In genomic region chr9:7536310-7536939, GRCh38 we compare ENCODE assay signal across 8 cellular contexts.
DNase-seq lines count a peak whose midpoint lies in the region; ATAC-seq and TF ChIP-seq lines count a peak whose summit lies in the region.

No MANE protein-coding gene starts in this region.

- intact Hi-C loops in PC-3 (cut with micrococcal nuclease) (loop anchor here (5.0 kb wide), 1 partner anchor 484 kb away; no protein-coding TSS in a partner anchor), left lung (cut with DNase I) (loop anchor here in 1 of 2 donors (10.0 kb wide), 1 partner anchor 482 kb away; no protein-coding TSS in a partner anchor)

- ATAC-seq in GM21381 (IDR thresholded peaks at IDR 0.05; ENCODE audit: unreplicated experiment) = peak; percentile 87
- ATAC-seq in HG03571 (IDR thresholded peaks at IDR 0.05; ENCODE audit: unreplicated experiment) = peak; percentile 80
- 0 out of 2 replicates have a peak, but pooled peaks have one; percentile 24 for ATAC-seq in PC-3
- ATAC-seq in left lung = peak; percentile 89
- no peak for ATAC-seq in thoracic aorta (ENCODE audit: insufficient number of reproducible peaks, low FRiP score, low read depth)

- POLR2A ChIA-PET in PC-3 (lab: Charles Lee; ENCODE audit: unreplicated experiment) = no interaction called here

- H3K27me3 ChIP-seq in PC-3 (ENCODE audit: low read length) = no peaks in the 10 kb centered on the region
- H3K27me3 ChIP-seq in left lung = no peaks in the 10 kb centered on the region
- no peaks in the 10 kb centered on the region for H3K27me3 ChIP-seq in thoracic aorta (replicated peaks; ENCODE audit: insufficient read depth)

- no peaks in the 10 kb centered on the region for H3F3A ChIP-seq in PC-3 (ENCODE audit: low read length, unreplicated experiment)

- TF ChIP-seq CTCF in PC-3 (conservative IDR thresholded peaks at IDR 0.05; ENCODE audit: low read depth, low read length) (peak; percentile 58), left lung (IDR thresholded peaks at IDR 0.05) (peak; percentile 60 to 61), thoracic aorta (IDR thresholded peaks at IDR 0.05) (peak; percentile 21)

- DNase-seq in NCI-H2029 treated with DMSO at 0.1 percent for 48 hours (lab: John Stamatoyannopoulos, UW) = peak; percentile 2
- no peak for DNase-seq in NCI-H2029 (lab: John Stamatoyannopoulos, UW)
- peak; percentile 24 for DNase-seq in PC-3
- DNase-seq in cerebellar cortex (ENCODE audit: low spot score) = peak; percentile 17
- DNase-seq in left lung = no peak
- DNase-seq in thoracic aorta (ENCODE audit: low spot score) = no peak

- BruUV-seq in PC-3 (replicated peaks; lab: Mats Ljungman, UMichigan) = no TSS peak

- H3K4me3 ChIP-seq in PC-3 (ENCODE audit: low read length) (no peak overlapping the region), left lung (no peak overlapping the region), thoracic aorta (no peak overlapping the region)

- no peaks in the 10 kb centered on the region for H4K20me1 ChIP-seq in PC-3 (ENCODE audit: low read length)

- H3K9me3 ChIP-seq in PC-3 (ENCODE audit: low read length) (no peaks in the 10 kb centered on the region), left lung (no peaks in the 10 kb centered on the region), thoracic aorta (no peaks in the 10 kb centered on the region)

- no peaks in the 10 kb centered on the region for H3K4me1 ChIP-seq in PC-3 (ENCODE audit: insufficient read depth, low read length)
- H3K4me1 ChIP-seq in left lung = no peaks in the 10 kb centered on the region
- no peaks in the 10 kb centered on the region for H3K4me1 ChIP-seq in thoracic aorta (ENCODE audit: control insufficient read depth in 1 of 2, low read depth in 2 of 2)

- no peaks in the 10 kb centered on the region; the same call in 1 of the 2 replicates for H3K36me3 ChIP-seq in PC-3 (ENCODE audit: low read depth, low read length)
- H3K36me3 ChIP-seq in left lung = no peaks in the 10 kb centered on the region
- H3K36me3 ChIP-seq in thoracic aorta = no peaks in the 10 kb centered on the region

- no peak overlapping the region for H2AFZ ChIP-seq in PC-3 (ENCODE audit: low read length)

- no peaks in the 10 kb centered on the region for H3K79me2 ChIP-seq in PC-3 (ENCODE audit: low read length)

- H3K9me2 ChIP-seq in PC-3 (replicated peaks; ENCODE audit: low read length) = no peaks in the 10 kb centered on the region

- CTCF ChIA-PET in PC-3 (lab: Charles Lee) = no interaction called here

- no peak overlapping the region for H3K9ac ChIP-seq in PC-3 (ENCODE audit: low read length)

- no peak overlapping the region for H3K4me2 ChIP-seq in PC-3 (ENCODE audit: low read length)

- no peak overlapping the region for H3K27ac ChIP-seq in PC-3 (ENCODE audit: low read length)
- H3K27ac ChIP-seq in left lung = no peak overlapping the region
- H3K27ac ChIP-seq in thoracic aorta = no peak overlapping the region

Comparison
In these comparisons a context has a peak if more than half of its experiments do, and no peak if none do; other contexts are left out.
1. DNase-seq: peak in NCI-H2029 treated with DMSO at 0.1 percent for 48 hours (single experiment), PC-3 (single experiment) and cerebellar cortex (single experiment); none in NCI-H2029 (single experiment), left lung (0 of 2) and thoracic aorta (single experiment).
2. Peak in every context shown above with its lines, with median percentiles within 50 percentile points of each other: CTCF ChIP-seq.